Comparison of ENCODE assay signal across 18 cellular contexts in the genomic region with DNA sequence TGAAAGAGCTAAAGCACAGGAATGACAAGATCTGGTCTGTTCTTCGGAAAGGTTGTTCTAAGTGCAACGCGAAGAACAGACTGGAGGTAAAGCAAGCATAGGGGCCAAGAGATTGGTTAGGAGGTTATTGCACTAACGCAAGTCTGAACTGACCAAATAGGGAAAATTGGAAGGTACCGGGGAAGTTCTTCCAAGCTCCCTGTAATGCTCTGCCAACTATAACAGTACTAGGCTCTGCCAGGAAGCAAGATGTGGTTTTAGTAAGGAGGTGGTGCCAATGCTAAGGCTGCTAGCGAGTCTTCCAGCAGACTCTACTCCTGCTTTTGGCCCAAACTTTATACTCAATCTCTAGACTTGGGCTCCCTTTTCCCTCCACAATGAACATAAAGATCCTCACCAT.
"Had no signal": no experiment of that assay in that cellular context is flagged by ENCODE, and none has a peak within 500 bp of the region (broad histone marks: within the 10 kb centered on the region; RNA-seq: fewer than 3 reads in every experiment).

No MANE protein-coding gene starts in this region.

- H3K36me3 Mint-ChIP-seq: activated CD8-positive, alpha-beta memory T cell treated with anti-CD3 and anti-CD28 coated beads, Interleukin-2, amount 10 ng/mL, durations not matched to agents 7 days and 5 days; activated naive CD8-positive, alpha-beta T cell treated with anti-CD3 and anti-CD28 coated beads, Interleukin-2, amount 10 ng/mL, durations not matched to agents 7 days and 5 days had no signal

- H3K36me3 ChIP-seq: tibial nerve had no signal

- H3K4me3 Mint-ChIP-seq: activated CD8-positive, alpha-beta memory T cell treated with anti-CD3 and anti-CD28 coated beads, Interleukin-2, amount 10 ng/mL, durations not matched to agents 7 days and 5 days; activated naive CD8-positive, alpha-beta T cell treated with anti-CD3 and anti-CD28 coated beads, Interleukin-2, amount 10 ng/mL, durations not matched to agents 7 days and 5 days; activated T-cell treated with anti-CD3 and anti-CD28 coated beads, Interleukin-2, amount 50 U/mL, for 4 hours; T-helper 2 cell treated with Interferon-gamma antibody and Interleukin-4, amounts not matched to agents 5 μg/mL and 100 μg/mL, for 36 hours had no signal

- ATAC-seq: activated CD8-positive, alpha-beta memory T cell treated with anti-CD3 and anti-CD28 coated beads, Interleukin-2, amount 10 ng/mL, durations not matched to agents 7 days and 5 days; activated T-cell treated with anti-CD3 and anti-CD28 coated beads, Interleukin-2, amount 50 U/mL, for 4 hours; gastroesophageal sphincter had no signal

- H3K9me3 Mint-ChIP-seq: activated T-cell treated with anti-CD3 and anti-CD28 coated beads, Interleukin-2, amount 50 U/mL, for 4 hours; T-helper 2 cell treated with Interferon-gamma antibody and Interleukin-4, amounts not matched to agents 5 μg/mL and 100 μg/mL, for 36 hours had no signal

- DNase-seq: activated CD4-positive, alpha-beta T cell treated with anti-CD3 and anti-CD28 coated beads, Interleukin-2, amount 50 U/mL, for 4 hours; activated CD4-positive, CD25-positive, alpha-beta regulatory T cell treated with anti-CD3 and anti-CD28 coated beads, Interleukin-2, amount 50 U/mL, for 72 hours; activated CD8-positive, alpha-beta memory T cell treated with anti-CD3 and anti-CD28 coated beads, Interleukin-2, amount 10 ng/mL, durations not matched to agents 7 days and 5 days; activated gamma-delta T cell treated with Interleukin-2 at 50 U/mL for 16 hours; activated naive CD8-positive, alpha-beta T cell treated with anti-CD3 and anti-CD28 coated beads, Interleukin-2, amount 10 ng/mL, durations not matched to agents 7 days and 5 days; activated T-cell treated with anti-CD3 and anti-CD28 coated beads, Interleukin-2, amount 50 U/mL, for 4 hours; anterior cingulate cortex; central memory CD4-positive, alpha-beta T cell; esophagus squamous epithelium; kidney; SJCRH30; stimulated activated CD4-positive, alpha-beta T cell treated with anti-CD3 and anti-CD28 coated beads, Interleukin-4, amount 100 ng/mL, for 1 hour; stomach; SW 1271 had no signal

- H3K27me3 ChIP-seq: esophagus squamous epithelium, gastroesophageal sphincter, SJCRH30, stomach, tibial nerve had no signal

- H3K27ac Mint-ChIP-seq: activated CD8-positive, alpha-beta memory T cell treated with anti-CD3 and anti-CD28 coated beads, Interleukin-2, amount 10 ng/mL, durations not matched to agents 7 days and 5 days; activated naive CD8-positive, alpha-beta T cell treated with anti-CD3 and anti-CD28 coated beads, Interleukin-2, amount 10 ng/mL, durations not matched to agents 7 days and 5 days; T-helper 2 cell treated with Interferon-gamma antibody and Interleukin-4, amounts not matched to agents 5 μg/mL and 100 μg/mL, for 36 hours had no signal

- H3K27me3 Mint-ChIP-seq: activated CD8-positive, alpha-beta memory T cell treated with anti-CD3 and anti-CD28 coated beads, Interleukin-2, amount 10 ng/mL, durations not matched to agents 7 days and 5 days; activated naive CD8-positive, alpha-beta T cell treated with anti-CD3 and anti-CD28 coated beads, Interleukin-2, amount 10 ng/mL, durations not matched to agents 7 days and 5 days had no signal

- H3K9me3 ChIP-seq: esophagus squamous epithelium, gastroesophageal sphincter, SJCRH30, tibial nerve had no signal

- H3K4me1 Mint-ChIP-seq: activated CD8-positive, alpha-beta memory T cell treated with anti-CD3 and anti-CD28 coated beads, Interleukin-2, amount 10 ng/mL, durations not matched to agents 7 days and 5 days; activated naive CD8-positive, alpha-beta T cell treated with anti-CD3 and anti-CD28 coated beads, Interleukin-2, amount 10 ng/mL, durations not matched to agents 7 days and 5 days had no signal

- H3K27ac ChIP-seq: esophagus squamous epithelium, gastroesophageal sphincter, SJCRH30, stomach, tibial nerve had no signal

- H3K4me3 ChIP-seq: esophagus squamous epithelium, gastroesophageal sphincter, SJCRH30, stomach, tibial nerve had no signal

- FAIRE-seq: endometrium, kidney had no signal
